In the genomic region with DNA sequence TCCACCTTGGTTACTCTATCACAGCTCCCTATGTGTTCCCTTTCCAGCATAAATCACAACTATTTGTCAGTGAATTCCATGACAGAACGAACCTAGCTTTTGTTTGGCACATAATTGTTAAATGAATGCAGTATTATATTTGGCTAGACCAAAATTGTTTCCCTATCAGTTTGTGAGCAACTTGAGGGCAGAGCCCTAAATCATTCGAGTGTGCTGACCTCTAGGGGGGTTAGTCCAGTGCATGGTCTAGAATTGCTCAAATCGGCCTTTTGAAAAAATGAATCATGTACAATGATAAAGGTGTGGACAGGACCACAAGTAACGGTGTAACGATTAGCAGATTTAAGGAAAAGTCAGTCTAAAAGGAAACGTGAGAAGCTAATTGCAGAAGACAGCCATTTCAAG, we compare ENCODE assay signal across 8 cellular contexts. TPM values are rescaled to one million over a fixed set of nuclear protein-coding genes. Genes with fewer than 3 reads are reported as not detected.
DNase-seq lines count a peak whose midpoint lies in the region; ATAC-seq and TF ChIP-seq lines count a peak whose summit lies in the region.

No MANE protein-coding gene starts in this region.

- H3K4me3 Mint-ChIP-seq in activated CD4-positive, alpha-beta T cell treated with anti-CD3 and anti-CD28 coated beads, Interleukin-2, amount 10 ng/mL, durations not matched to agents 7 days and 5 days, result peak overlapping the region; percentile 83
- peak overlapping the region; percentile 96 for H3K4me3 Mint-ChIP-seq in activated naive CD8-positive, alpha-beta T cell treated with anti-CD3 and anti-CD28 coated beads, Interleukin-2, amount 10 ng/mL, durations not matched to agents 7 days and 5 days

- ATAC-seq in activated naive CD8-positive, alpha-beta T cell treated with anti-CD3 and anti-CD28 coated beads, Interleukin-2, amount 10 ng/mL, durations not matched to agents 7 days and 5 days (ENCODE audit: low read depth), result no peak
- ATAC-seq in left lung, result no peak
- ATAC-seq in thoracic aorta (ENCODE audit: insufficient number of reproducible peaks, low FRiP score, low read depth), result peak; percentile 6

- H3K27me3 ChIP-seq in left lung (no peaks in the 10 kb centered on the region), thoracic aorta (replicated peaks; ENCODE audit: insufficient read depth) (no peaks in the 10 kb centered on the region)

- intact Hi-C loops in left lung (cut with DNase I), result no loop called here

- H3K36me3 ChIP-seq in left lung (no peaks in the 10 kb centered on the region), thoracic aorta (no peaks in the 10 kb centered on the region)

- H3K27ac Mint-ChIP-seq in activated CD4-positive, alpha-beta T cell treated with anti-CD3 and anti-CD28 coated beads, Interleukin-2, amount 10 ng/mL, durations not matched to agents 7 days and 5 days, result peak overlapping the region; percentile 97
- peak overlapping the region; percentile 98 for H3K27ac Mint-ChIP-seq in activated naive CD8-positive, alpha-beta T cell treated with anti-CD3 and anti-CD28 coated beads, Interleukin-2, amount 10 ng/mL, durations not matched to agents 7 days and 5 days

- H3K9me3 ChIP-seq in left lung (peaks cover 0 to 5% of the 10 kb centered on the region in 2 donors), thoracic aorta (no peaks in the 10 kb centered on the region)

- peaks cover 4% of the 10 kb centered on the region for H3K27me3 Mint-ChIP-seq in activated CD4-positive, alpha-beta T cell treated with anti-CD3 and anti-CD28 coated beads, Interleukin-2, amount 10 ng/mL, durations not matched to agents 7 days and 5 days
- H3K27me3 Mint-ChIP-seq in activated naive CD8-positive, alpha-beta T cell treated with anti-CD3 and anti-CD28 coated beads, Interleukin-2, amount 10 ng/mL, durations not matched to agents 7 days and 5 days, result peaks cover 4% of the 10 kb centered on the region

- CTCF ChIA-PET in activated CD4-positive, alpha-beta T cell treated with anti-CD3 and anti-CD28 coated beads, Interleukin-2, amount 10 ng/mL, durations not matched to agents 7 days and 5 days (lab: Charles Lee), result interaction anchor here (0.9 to 1.4 kb wide), 7 partner anchors 13 to 315 kb away, joined by 3 to 5 read pairs (median 3); no protein-coding TSS in a partner anchor

- H3K4me1 Mint-ChIP-seq in activated CD4-positive, alpha-beta T cell treated with anti-CD3 and anti-CD28 coated beads, Interleukin-2, amount 10 ng/mL, durations not matched to agents 7 days and 5 days, result peaks cover 40% of the 10 kb centered on the region
- H3K4me1 Mint-ChIP-seq in activated naive CD8-positive, alpha-beta T cell treated with anti-CD3 and anti-CD28 coated beads, Interleukin-2, amount 10 ng/mL, durations not matched to agents 7 days and 5 days, result peaks cover 21% of the 10 kb centered on the region

- peaks cover 11% of the 10 kb centered on the region for H3K36me3 Mint-ChIP-seq in activated CD4-positive, alpha-beta T cell treated with anti-CD3 and anti-CD28 coated beads, Interleukin-2, amount 10 ng/mL, durations not matched to agents 7 days and 5 days (ENCODE audit: low read depth)
- peaks cover 14% of the 10 kb centered on the region for H3K36me3 Mint-ChIP-seq in activated naive CD8-positive, alpha-beta T cell treated with anti-CD3 and anti-CD28 coated beads, Interleukin-2, amount 10 ng/mL, durations not matched to agents 7 days and 5 days

- H3K4me1 ChIP-seq in left lung (peaks cover 20 to 37% of the 10 kb centered on the region in 2 donors), thoracic aorta (ENCODE audit: control insufficient read depth in 1 of 2, low read depth in 2 of 2) (peaks cover 14% of the 10 kb centered on the region in 2 donors)

- POLR2A ChIA-PET in activated CD4-positive, alpha-beta T cell treated with anti-CD3 and anti-CD28 coated beads, Interleukin-2, amount 10 ng/mL, durations not matched to agents 7 days and 5 days (lab: Charles Lee), result interaction anchor here (1.0 kb wide), 1 partner anchor 39 kb away, joined by 4 read pairs; no protein-coding TSS in a partner anchor
- POLR2A ChIA-PET in activated naive CD8-positive, alpha-beta T cell treated with anti-CD3 and anti-CD28 coated beads, Interleukin-2, amount 10 ng/mL, durations not matched to agents 7 days and 5 days (lab: Charles Lee), result interaction anchor here (0.8 to 2.1 kb wide), 18 partner anchors 9 to 1233 kb away, joined by 3 to 11 read pairs (median 4); a partner anchor contains a TSS

- H3K4me3 ChIP-seq in left lung, result peak overlapping the region; percentile 63 to 91
- peak overlapping the region; percentile 86 for H3K4me3 ChIP-seq in thoracic aorta

- TF ChIP-seq CTCF in left lung (IDR thresholded peaks at IDR 0.05) (no peak), thoracic aorta (IDR thresholded peaks at IDR 0.05) (no peak)

- peaks cover 19% of the 10 kb centered on the region for H3K9me3 Mint-ChIP-seq in activated CD4-positive, alpha-beta T cell treated with anti-CD3 and anti-CD28 coated beads, Interleukin-2, amount 10 ng/mL, durations not matched to agents 7 days and 5 days
- peaks cover 10% of the 10 kb centered on the region for H3K9me3 Mint-ChIP-seq in activated naive CD8-positive, alpha-beta T cell treated with anti-CD3 and anti-CD28 coated beads, Interleukin-2, amount 10 ng/mL, durations not matched to agents 7 days and 5 days

- peak overlapping the region; percentile 94 to 99 for H3K27ac ChIP-seq in left lung
- H3K27ac ChIP-seq in thoracic aorta, result peak overlapping the region; percentile 83 to 86

- no peak for DNase-seq in activated CD4-positive, alpha-beta T cell treated with anti-CD3 and anti-CD28 coated beads, Interleukin-2, amount 10 ng/mL, durations not matched to agents 7 days and 5 days
- no peak for DNase-seq in activated CD4-positive, alpha-beta T cell treated with anti-CD3 and anti-CD28 coated beads for 48 hours
- DNase-seq in activated naive CD8-positive, alpha-beta T cell treated with anti-CD3 and anti-CD28 coated beads, Interleukin-2, amount 10 ng/mL, durations not matched to agents 7 days and 5 days, result no peak
- DNase-seq in left lung (no peak), thoracic aorta (ENCODE audit: low spot score) (no peak), OCI-M2 (lab: John Stamatoyannopoulos, UW; ENCODE audit: unreplicated experiment) (no peak), NCI-H146 (lab: John Stamatoyannopoulos, UW) (no peak)
- no peak for DNase-seq in stimulated activated CD4-positive, alpha-beta T cell treated with anti-CD3 and anti-CD28 coated beads, Interleukin-15, amount 100 ng/mL, for 24 hours

RNA-seq across cellular contexts. Expression of a gene that starts 0.5 kb away (rescaled TPM):
- 10 to 100 TPM; 21.3 to 26.9 TPM for total RNA-seq in activated CD4-positive, alpha-beta T cell treated with anti-CD3 and anti-CD28 coated beads, Interleukin-2, amount 10 ng/mL, durations not matched to agents 7 days and 5 days
- total RNA-seq in activated naive CD8-positive, alpha-beta T cell treated with anti-CD3 and anti-CD28 coated beads, Interleukin-2, amount 10 ng/mL, durations not matched to agents 7 days and 5 days, result 10 to 100 TPM; 24.1 to 24.7 TPM
- total RNA-seq in left lung (10 to 100 TPM; 19.0 to 24.1 TPM), thoracic aorta (10 to 100 TPM; 13.1 to 15.6 TPM)
